In the genomic region with DNA sequence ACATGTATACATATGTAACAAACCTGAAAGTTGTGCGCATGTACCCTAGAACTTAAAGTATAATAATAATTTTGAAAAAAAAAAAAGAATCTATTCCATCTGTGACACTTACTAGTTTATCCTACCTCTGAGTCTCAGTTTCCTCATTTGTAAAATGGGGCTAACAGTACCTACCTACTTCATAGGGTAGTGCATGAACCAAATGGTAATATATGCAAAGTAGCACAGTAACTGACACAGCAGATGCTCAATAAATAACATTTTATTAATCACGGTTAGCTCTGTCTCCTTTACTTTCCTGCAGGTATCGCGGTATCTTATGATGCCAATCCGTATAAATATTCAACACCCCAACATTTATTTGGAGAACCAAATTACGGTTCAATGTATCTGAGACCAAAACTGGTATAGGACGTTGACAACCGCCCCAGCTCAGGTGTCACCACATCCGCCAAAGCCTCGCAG, we compare ENCODE assay signal across 1 cellular context.
TF ChIP-seq lines count a peak whose summit lies in the region.

No MANE protein-coding gene starts in this region.

TF ChIP-seq in GM23338, 12 proteins besides CTCF, POLR2A, EP300 and RAD21 (continued from another document):
- TF ChIP-seq, protein P1, sequence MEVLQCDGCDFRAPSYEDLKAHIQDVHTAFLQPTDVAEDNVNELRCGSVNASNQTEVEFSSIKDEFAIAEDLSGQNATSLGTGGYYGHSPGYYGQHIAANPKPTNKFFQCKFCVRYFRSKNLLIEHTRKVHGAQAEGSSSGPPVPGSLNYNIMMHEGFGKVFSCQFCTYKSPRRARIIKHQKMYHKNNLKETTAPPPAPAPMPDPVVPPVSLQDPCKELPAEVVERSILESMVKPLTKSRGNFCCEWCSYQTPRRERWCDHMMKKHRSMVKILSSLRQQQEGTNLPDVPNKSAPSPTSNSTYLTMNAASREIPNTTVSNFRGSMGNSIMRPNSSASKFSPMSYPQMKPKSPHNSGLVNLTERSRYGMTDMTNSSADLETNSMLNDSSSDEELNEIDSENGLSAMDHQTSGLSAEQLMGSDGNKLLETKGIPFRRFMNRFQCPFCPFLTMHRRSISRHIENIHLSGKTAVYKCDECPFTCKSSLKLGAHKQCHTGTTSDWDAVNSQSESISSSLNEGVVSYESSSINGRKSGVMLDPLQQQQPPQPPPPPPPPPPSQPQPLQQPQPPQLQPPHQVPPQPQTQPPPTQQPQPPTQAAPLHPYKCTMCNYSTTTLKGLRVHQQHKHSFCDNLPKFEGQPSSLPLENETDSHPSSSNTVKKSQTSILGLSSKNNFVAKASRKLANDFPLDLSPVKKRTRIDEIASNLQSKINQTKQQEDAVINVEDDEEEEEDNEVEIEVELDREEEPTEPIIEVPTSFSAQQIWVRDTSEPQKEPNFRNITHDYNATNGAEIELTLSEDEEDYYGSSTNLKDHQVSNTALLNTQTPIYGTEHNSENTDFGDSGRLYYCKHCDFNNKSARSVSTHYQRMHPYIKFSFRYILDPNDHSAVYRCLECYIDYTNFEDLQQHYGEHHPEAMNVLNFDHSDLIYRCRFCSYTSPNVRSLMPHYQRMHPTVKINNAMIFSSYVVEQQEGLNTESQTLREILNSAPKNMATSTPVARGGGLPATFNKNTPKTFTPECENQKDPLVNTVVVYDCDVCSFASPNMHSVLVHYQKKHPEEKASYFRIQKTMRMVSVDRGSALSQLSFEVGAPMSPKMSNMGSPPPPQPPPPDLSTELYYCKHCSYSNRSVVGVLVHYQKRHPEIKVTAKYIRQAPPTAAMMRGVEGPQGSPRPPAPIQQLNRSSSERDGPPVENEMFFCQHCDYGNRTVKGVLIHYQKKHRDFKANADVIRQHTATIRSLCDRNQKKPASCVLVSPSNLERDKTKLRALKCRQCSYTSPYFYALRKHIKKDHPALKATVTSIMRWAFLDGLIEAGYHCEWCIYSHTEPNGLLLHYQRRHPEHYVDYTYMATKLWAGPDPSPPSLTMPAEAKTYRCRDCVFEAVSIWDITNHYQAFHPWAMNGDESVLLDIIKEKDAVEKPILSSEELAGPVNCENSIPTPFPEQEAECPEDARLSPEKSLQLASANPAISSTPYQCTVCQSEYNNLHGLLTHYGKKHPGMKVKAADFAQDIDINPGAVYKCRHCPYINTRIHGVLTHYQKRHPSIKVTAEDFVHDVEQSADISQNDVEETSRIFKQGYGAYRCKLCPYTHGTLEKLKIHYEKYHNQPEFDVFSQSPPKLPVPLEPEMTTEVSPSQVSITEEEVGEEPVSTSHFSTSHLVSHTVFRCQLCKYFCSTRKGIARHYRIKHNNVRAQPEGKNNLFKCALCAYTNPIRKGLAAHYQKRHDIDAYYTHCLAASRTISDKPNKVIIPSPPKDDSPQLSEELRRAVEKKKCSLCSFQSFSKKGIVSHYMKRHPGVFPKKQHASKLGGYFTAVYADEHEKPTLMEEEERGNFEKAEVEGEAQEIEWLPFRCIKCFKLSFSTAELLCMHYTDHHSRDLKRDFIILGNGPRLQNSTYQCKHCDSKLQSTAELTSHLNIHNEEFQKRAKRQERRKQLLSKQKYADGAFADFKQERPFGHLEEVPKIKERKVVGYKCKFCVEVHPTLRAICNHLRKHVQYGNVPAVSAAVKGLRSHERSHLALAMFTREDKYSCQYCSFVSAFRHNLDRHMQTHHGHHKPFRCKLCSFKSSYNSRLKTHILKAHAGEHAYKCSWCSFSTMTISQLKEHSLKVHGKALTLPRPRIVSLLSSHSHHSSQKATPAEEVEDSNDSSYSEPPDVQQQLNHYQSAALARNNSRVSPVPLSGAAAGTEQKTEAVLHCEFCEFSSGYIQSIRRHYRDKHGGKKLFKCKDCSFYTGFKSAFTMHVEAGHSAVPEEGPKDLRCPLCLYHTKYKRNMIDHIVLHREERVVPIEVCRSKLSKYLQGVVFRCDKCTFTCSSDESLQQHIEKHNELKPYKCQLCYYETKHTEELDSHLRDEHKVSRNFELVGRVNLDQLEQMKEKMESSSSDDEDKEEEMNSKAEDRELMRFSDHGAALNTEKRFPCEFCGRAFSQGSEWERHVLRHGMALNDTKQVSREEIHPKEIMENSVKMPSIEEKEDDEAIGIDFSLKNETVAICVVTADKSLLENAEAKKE (CRISPR knock-in tag; IDR thresholded peaks at IDR 0.05): no peak
- TF ChIP-seq JUNB (IDR thresholded peaks at IDR 0.05; ENCODE audit: unreplicated experiment) (no peak), STAT1 (IDR thresholded peaks at IDR 0.05; ENCODE audit: unreplicated experiment) (no peak), EZH2phosphoT487 (IDR thresholded peaks at IDR 0.05; ENCODE audit: unreplicated experiment) (no peak), CREB1 (CRISPR knock-in tag; IDR thresholded peaks at IDR 0.05; ENCODE audit: low read depth) (no peak), ZNF114 (CRISPR knock-in tag; IDR thresholded peaks at IDR 0.05) (no peak)
- TF ChIP-seq, protein P2, sequence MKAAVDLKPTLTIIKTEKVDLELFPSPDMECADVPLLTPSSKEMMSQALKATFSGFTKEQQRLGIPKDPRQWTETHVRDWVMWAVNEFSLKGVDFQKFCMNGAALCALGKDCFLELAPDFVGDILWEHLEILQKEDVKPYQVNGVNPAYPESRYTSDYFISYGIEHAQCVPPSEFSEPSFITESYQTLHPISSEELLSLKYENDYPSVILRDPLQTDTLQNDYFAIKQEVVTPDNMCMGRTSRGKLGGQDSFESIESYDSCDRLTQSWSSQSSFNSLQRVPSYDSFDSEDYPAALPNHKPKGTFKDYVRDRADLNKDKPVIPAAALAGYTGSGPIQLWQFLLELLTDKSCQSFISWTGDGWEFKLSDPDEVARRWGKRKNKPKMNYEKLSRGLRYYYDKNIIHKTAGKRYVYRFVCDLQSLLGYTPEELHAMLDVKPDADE (IDR thresholded peaks at IDR 0.05): no peak
